Comparison of ENCODE assay signal across 8 cellular contexts in genomic region chr3:153161138-153161713, GRCh38. TPM values are rescaled to one million over a fixed set of nuclear protein-coding genes. Genes with fewer than 3 reads are reported as not detected.
A peak's percentile ranks its signal among the peaks of the same experiment; 100 is the strongest.
DNase-seq lines count a peak whose midpoint lies in the region; ATAC-seq and TF ChIP-seq lines count a peak whose summit lies in the region.

No MANE protein-coding gene starts in this region.

- H3K27ac ChIP-seq in hepatocyte (peak overlapping the region; percentile 95), rectal smooth muscle tissue (ENCODE audit: low read depth, low read length) (peak overlapping the region; percentile 91)

- H3K4me3 ChIP-seq in hepatocyte (peak overlapping the region; percentile 44), rectal smooth muscle tissue (ENCODE audit: low read length) (peak overlapping the region; percentile 78)

- H3K9me2 ChIP-seq in hepatocyte (replicated peaks; ENCODE audit: insufficient read depth), result no peaks in the 10 kb centered on the region

- H3K36me3 ChIP-seq in hepatocyte (replicated peaks; ENCODE audit: insufficient read depth, low read depth) (no peaks in the 10 kb centered on the region), rectal smooth muscle tissue (ENCODE audit: control insufficient read depth, insufficient read depth, low read length) (no peaks in the 10 kb centered on the region)

- H3K27me3 ChIP-seq in hepatocyte (no peaks in the 10 kb centered on the region), rectal smooth muscle tissue (ENCODE audit: control insufficient read depth, insufficient read depth, low read length) (no peaks in the 10 kb centered on the region)

- 1% methylated on average over 27 of the region's 27 CpGs for WGBS in hepatocyte (ENCODE audit: low lambda C conversion rate, missing lambda C conversion rate)

- peak; percentile 96 for DNase-seq in GM13977 (ENCODE audit: low spot score)
- DNase-seq in NCI-H1436 treated with DMSO at 0.1 percent for 48 hours (lab: John Stamatoyannopoulos, UW), result peak; percentile 78
- peak; percentile 78 for DNase-seq in T-helper 9 cell
- peak; percentile 99 for DNase-seq in astrocyte of the hippocampus (ENCODE audit: low read depth, low spot score)
- peak; percentile 97 for DNase-seq in hepatocyte (ENCODE audit: low spot score)
- no peak for DNase-seq in NCI-H187 (lab: John Stamatoyannopoulos, UW)

- in situ Hi-C loops in GM13977 (cut with MboI; ENCODE audit: low pct_unique_long_range_greater_than_20kb, low sequenced_read_pairs, unreplicated experiment), result no loop called here

- TF ChIP-seq CTCF in GM13977 (IDR thresholded peaks at IDR 0.05; ENCODE audit: extremely low read depth, insufficient read depth, missing control alignments) (no peak), hepatocyte (IDR thresholded peaks at IDR 0.05; ENCODE audit: poor library complexity) (no peak)

- H3K79me2 ChIP-seq in hepatocyte, result peaks cover 40% of the 10 kb centered on the region

- H2AFZ ChIP-seq in hepatocyte, result peak overlapping the region; percentile 64

- H3K9ac ChIP-seq in rectal smooth muscle tissue (ENCODE audit: low read length), result peak overlapping the region; percentile 0

- H3K9me3 ChIP-seq in hepatocyte (ENCODE audit: low read depth), result no peaks in the 10 kb centered on the region

- ATAC-seq in HG02852 (IDR thresholded peaks at IDR 0.05; ENCODE audit: unreplicated experiment), result peak; percentile 77

- peak overlapping the region; percentile 83 for H3K4me2 ChIP-seq in hepatocyte

- H3K4me1 ChIP-seq in hepatocyte (ENCODE audit: insufficient read depth), result peaks cover 34% of the 10 kb centered on the region
- H3K4me1 ChIP-seq in rectal smooth muscle tissue (ENCODE audit: control insufficient read depth, insufficient read depth, low read length), result peaks cover 6% of the 10 kb centered on the region

- peaks cover 29% of the 10 kb centered on the region for H4K20me1 ChIP-seq in hepatocyte (ENCODE audit: insufficient read depth, poor library complexity, severe bottlenecking)

RNA-seq across cellular contexts. Expression of gene RAP2B, which starts 0.8 kb away (rescaled TPM):
- 17.7 and 20.0 TPM in 2 replicates for total RNA-seq in hepatocyte
- 10.4 and 11.5 TPM in 2 replicates for polyA plus RNA-seq in hepatocyte

Comparison
In these comparisons a context has a peak if more than half of its experiments do, and no peak if none do; other contexts are left out.
1. DNase-seq: peak in GM13977 (single experiment), NCI-H1436 treated with DMSO at 0.1 percent for 48 hours (single experiment), T-helper 9 cell (single experiment), astrocyte of the hippocampus (single experiment) and hepatocyte (single experiment); none in NCI-H187 (0 of 2).